In the genomic region with DNA sequence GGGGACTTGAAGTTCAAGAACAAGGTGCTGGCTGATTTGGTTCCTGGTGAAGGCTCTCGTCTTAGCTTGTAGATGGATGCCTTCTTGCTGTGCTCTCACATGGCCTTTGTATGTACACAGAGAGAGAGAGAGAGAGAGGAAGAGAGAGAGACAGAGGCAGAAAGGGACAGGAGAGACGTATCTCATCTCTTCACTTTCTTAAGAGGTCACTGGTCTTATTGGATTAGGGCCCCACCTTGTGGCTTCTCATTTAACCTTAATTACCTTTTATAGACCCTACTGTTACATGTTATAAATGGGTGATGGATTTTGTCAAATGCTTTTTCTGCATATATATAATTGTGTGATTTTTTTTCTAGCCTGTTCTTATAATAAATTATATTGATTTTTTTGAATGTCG, we compare ENCODE assay signal across 8 cellular contexts.
A peak's percentile ranks its signal among the peaks of the same experiment; 100 is the strongest.
DNase-seq lines count a peak whose midpoint lies in the region; ATAC-seq, FAIRE-seq and TF ChIP-seq lines count a peak whose summit lies in the region.

No MANE protein-coding gene starts in this region.

- no peaks in the 10 kb centered on the region for H3K9me3 ChIP-seq in keratinocyte (ENCODE audit: control insufficient read depth, low read depth, low read length)

- no peaks in the 10 kb centered on the region for H3K9me1 ChIP-seq in keratinocyte (ENCODE audit: control insufficient read depth, extremely low read depth, insufficient read depth, low read length)

- dilution Hi-C loops in keratinocyte (cut with MboI; ENCODE audit: extremely low pct_ligation_motif_present, low sequenced_read_pairs): no loop called here

- H3K4me2 ChIP-seq in keratinocyte (ENCODE audit: control insufficient read depth, extremely low read depth, insufficient read depth, low read depth, low read length): no peak overlapping the region

- no peak for FAIRE-seq in keratinocyte (lab: Jason Lieb, UNC)

- no peaks in the 10 kb centered on the region for H3K36me3 ChIP-seq in keratinocyte (ENCODE audit: control insufficient read depth in 2 of 2, extremely low read depth in 1 of 2, insufficient read depth in 2 of 2, low read length in 2 of 2)

- H3K27ac ChIP-seq in keratinocyte (ENCODE audit: control insufficient read depth, insufficient read depth, low read length): no peak overlapping the region

- H3K79me2 ChIP-seq in keratinocyte (ENCODE audit: control insufficient read depth, insufficient read depth, low read length): no peaks in the 10 kb centered on the region

- no peak overlapping the region for H2AFZ ChIP-seq in keratinocyte (ENCODE audit: control insufficient read depth, low read length)

- DNase-seq in ELR (ENCODE audit: low read depth) (peak; percentile 54), NAMALWA (ENCODE audit: low spot score) (peak; percentile 65), SKM-1 treated with dmso at 0.1 percent for 144 hours (lab: John Stamatoyannopoulos, UW; ENCODE audit: unreplicated experiment) (peak; percentile 5), keratinocyte (ENCODE audit: low read depth, low spot score) (no peak)
- no peak for DNase-seq in stimulated activated CD4-positive, alpha-beta T cell treated with anti-CD3 and anti-CD28 coated beads, Interleukin-12 subunit alpha, Interleukin-12 subunit beta, amount 100 ng/mL, for 4 hours
- no peak for DNase-seq in stimulated activated CD4-positive, alpha-beta T cell treated with anti-CD3 and anti-CD28 coated beads, Interleukin-4, amount 100 ng/mL, for 4 hours

- H3K4me3 ChIP-seq in keratinocyte (ENCODE audit: control insufficient read depth in 2 of 3, extremely low read depth in 1 of 3, insufficient read depth in 2 of 3, low read depth in 1 of 3, low read length in 3 of 3): no peak overlapping the region

- no peaks in the 10 kb centered on the region for H3K27me3 ChIP-seq in keratinocyte (ENCODE audit: control insufficient read depth, extremely low read depth, insufficient read depth, low read length)

- TF ChIP-seq CTCF in keratinocyte (optimal IDR thresholded peaks at IDR 0.05 in 1 of 3, IDR thresholded peaks at IDR 0.05 in 1 of 3, conservative IDR thresholded peaks at IDR 0.05 in 1 of 3; ENCODE audit: extremely low read depth in 1 of 3, insufficient read depth in 2 of 3, low read length in 3 of 3): peak in 2 of 3 experiments; percentile 16 to 26

- ATAC-seq in GM18511 (IDR thresholded peaks at IDR 0.05; ENCODE audit: unreplicated experiment) (no peak), HG02798 (IDR thresholded peaks at IDR 0.05; ENCODE audit: poor library complexity, unreplicated experiment) (no peak)

- no peaks in the 10 kb centered on the region for H4K20me1 ChIP-seq in keratinocyte (ENCODE audit: control insufficient read depth, extremely low read depth, insufficient read depth, low read length)

- H3K4me1 ChIP-seq in keratinocyte (ENCODE audit: control insufficient read depth, extremely low read depth, insufficient read depth, low read length): no peaks in the 10 kb centered on the region

- H3K9ac ChIP-seq in keratinocyte (ENCODE audit: control insufficient read depth, extremely low read depth, insufficient read depth, low read length): no peak overlapping the region

Comparison
In these comparisons a context has a peak if more than half of its experiments do, and no peak if none do; other contexts are left out.
1. DNase-seq: peak in ELR (single experiment), NAMALWA (single experiment) and SKM-1 treated with dmso at 0.1 percent for 144 hours (single experiment); none in keratinocyte (single experiment), stimulated activated CD4-positive, alpha-beta T cell treated with anti-CD3 and anti-CD28 coated beads, Interleukin-12 subunit alpha, Interleukin-12 subunit beta, amount 100 ng/mL, for 4 hours (single experiment) and stimulated activated CD4-positive, alpha-beta T cell treated with anti-CD3 and anti-CD28 coated beads, Interleukin-4, amount 100 ng/mL, for 4 hours (0 of 2).